In genomic region chr19:1019980-1020867, GRCh38 we compare ENCODE assay signal across 7 cellular contexts. TPM values are rescaled to one million over a fixed set of nuclear protein-coding genes. Genes with fewer than 3 reads are reported as not detected.
DNase-seq lines count a peak whose midpoint lies in the region; ATAC-seq, FAIRE-seq and TF ChIP-seq lines count a peak whose summit lies in the region.
"Had no signal": no experiment of that assay in that cellular context is flagged by ENCODE, and none has a peak within 500 bp of the region (broad histone marks: within the 10 kb centered on the region; RNA-seq: fewer than 3 reads in every experiment).

No MANE protein-coding gene starts in this region.

- H3K27me3 ChIP-seq in HUES64 (ENCODE audit: insufficient read depth, low read length) (no peaks in the 10 kb centered on the region), GM12878 (replicated peaks in 1 of 2; ENCODE audit: control insufficient read depth in 2 of 2, insufficient read depth in 2 of 2, low read length in 1 of 2) (no peaks in the 10 kb centered on the region)

- peak overlapping the region; percentile 93 to 99 for H3K27ac Mint-ChIP-seq in natural killer cell treated with Interleukin-12 subunit alpha and Interleukin-12 subunit beta and Interleukin-15 and Interleukin-18, amount 100 ng/mL, for 72 hours

- H3K4me3 ChIP-seq in HUES64 (ENCODE audit: low read length) = peak overlapping the region; percentile 85
- peak overlapping the region; percentile 83 for H3K4me3 ChIP-seq in GM12878

- peak overlapping the region; percentile 48 for H3K4me2 ChIP-seq in GM12878 (ENCODE audit: control insufficient read depth, insufficient read depth)

- FAIRE-seq in GM12878 (lab: Jason Lieb, UNC) = no peak
- no peak for FAIRE-seq in frontal cortex (lab: Jason Lieb, UNC)
- no peak for FAIRE-seq in urothelium cell line (lab: Jason Lieb, UNC)

- TF ChIP-seq EP300 in GM12878 (IDR thresholded peaks at IDR 0.05; ENCODE audit: borderline replicate concordance in 1 of 2, control insufficient read depth in 1 of 2, low read depth in 2 of 2, low read length in 2 of 2) = no peak

- H3K27ac ChIP-seq in HUES64 (ENCODE audit: low read depth, low read length) (peak overlapping the region; percentile 41), GM12878 (ENCODE audit: control insufficient read depth, insufficient read depth) (peak overlapping the region; percentile 99)

- intact Hi-C loops in GM12878 (cut with micrococcal nuclease; ENCODE audit: unreplicated experiment) = loop anchor here (2.0 kb wide), 1 partner anchor 83 kb away; the partner anchor contains the start of gene GPX4

- H3K36me3 Mint-ChIP-seq in natural killer cell treated with Interleukin-12 subunit alpha and Interleukin-12 subunit beta and Interleukin-15 and Interleukin-18, amount 100 ng/mL, for 72 hours = no peaks in the 10 kb centered on the region

- H3K4me3 Mint-ChIP-seq in natural killer cell treated with Interleukin-12 subunit alpha and Interleukin-12 subunit beta and Interleukin-15 and Interleukin-18, amount 100 ng/mL, for 72 hours = peak overlapping the region; percentile 99

- H3K9me3 ChIP-seq in HUES64 (ENCODE audit: insufficient read depth, low read depth, low read length) = no peaks in the 10 kb centered on the region
- no peaks in the 10 kb centered on the region for H3K9me3 ChIP-seq in GM12878 (replicated peaks; ENCODE audit: control insufficient read depth, insufficient read depth, low read length)

- H3K36me3 ChIP-seq in HUES64 (ENCODE audit: insufficient read depth, low read length) (peaks cover 5% of the 10 kb centered on the region; the same call in 1 of the 2 replicates), GM12878 (ENCODE audit: control insufficient read depth in 2 of 2, insufficient read depth in 2 of 2, low read length in 1 of 2) (no peaks in the 10 kb centered on the region; a peak in 1 of 4 replicates)

- TF ChIP-seq RAD21 in GM12878 (IDR thresholded peaks at IDR 0.05; ENCODE audit: insufficient read depth, low read depth, low read length) = no peak

- H3K79me2 ChIP-seq in GM12878 (ENCODE audit: control insufficient read depth, insufficient read depth, low read length) = peaks cover 58% of the 10 kb centered on the region

- RAD21 ChIA-PET in GM12878 (lab: Charles Lee; ENCODE audit: unreplicated experiment) = interaction anchor here (0.6 to 1.4 kb wide), 5 partner anchors 8 to 69 kb away, joined by 3 to 4 read pairs (median 3); partner anchors contain the start of gene WDR18

- peak; percentile 2; the same call in 2 of the 3 replicates for ATAC-seq in GM12878
- ATAC-seq in natural killer cell treated with Interleukin-12 subunit alpha and Interleukin-12 subunit beta and Interleukin-15 and Interleukin-18, amount 100 ng/mL, for 72 hours = no peak

- peaks cover 23 to 28% of the 10 kb centered on the region in 2 donors for H3K4me1 Mint-ChIP-seq in natural killer cell treated with Interleukin-12 subunit alpha and Interleukin-12 subunit beta and Interleukin-15 and Interleukin-18, amount 100 ng/mL, for 72 hours (ENCODE audit: low read depth in 2 of 2)

- 5% methylated on average over 60 of the region's 60 CpGs for WGBS in HUES64
- WGBS in GM12878 (ENCODE audit: insufficient coverage, insufficient replicate concordance, low lambda C conversion rate, missing lambda C conversion rate) = 1% methylated on average over 59 of the region's 60 CpGs

- H3K4me1 ChIP-seq in HUES64 (ENCODE audit: insufficient read depth, low read length) = peaks cover 14% of the 10 kb centered on the region; the same call in 1 of the 2 replicates
- H3K4me1 ChIP-seq in GM12878 (ENCODE audit: control insufficient read depth, insufficient read depth, low read length) = peaks cover 32% of the 10 kb centered on the region

- H3K27me3 Mint-ChIP-seq in natural killer cell treated with Interleukin-12 subunit alpha and Interleukin-12 subunit beta and Interleukin-15 and Interleukin-18, amount 100 ng/mL, for 72 hours = no peaks in the 10 kb centered on the region

- peaks cover 6% of the 10 kb centered on the region; the same call in 1 of the 2 replicates for H4K20me1 ChIP-seq in GM12878 (ENCODE audit: control insufficient read depth, insufficient read depth)

- DNase-seq in GM12878 (ENCODE audit: low read depth, low spot score) = no peak
- DNase-seq in natural killer cell treated with Interleukin-12 subunit alpha and Interleukin-12 subunit beta and Interleukin-15 and Interleukin-18, amount 100 ng/mL, for 72 hours (ENCODE audit: low spot score) = no peak
- DNase-seq in NCI-H1417 treated with DMSO at 0.1 percent for 48 hours (lab: John Stamatoyannopoulos, UW) = no peak
- DNase-seq in frontal cortex (ENCODE audit: low spot score in 2 of 2) = no peak
- DNase-seq in urothelium cell line (ENCODE audit: low spot score) = no peak

- no TSS peak for BruUV-seq in GM12878 (replicated peaks; lab: Mats Ljungman, UMichigan)

- in situ Hi-C loops in GM12878 (cut with MboI) = no loop called here

- POLR2A ChIA-PET in GM12878 (lab: Charles Lee) = interaction anchor here (0.7 to 1.7 kb wide), 10 partner anchors 8 to 223 kb away, joined by 3 to 9 read pairs (median 3); partner anchors contain the start of genes ARHGAP45 and WDR18

- TF ChIP-seq CTCF in GM12878 (IDR thresholded peaks at IDR 0.05 in 2 of 3, conservative IDR thresholded peaks at IDR 0.05 in 1 of 3; ENCODE audit: control insufficient read depth in 2 of 3, extremely low read depth in 1 of 3, insufficient read depth in 1 of 3, low read depth in 3 of 3, low read length in 3 of 3) = no peak

- CTCF ChIA-PET in GM12878 (lab: Yijun Ruan, JAX) = interaction anchor here (0.6 to 1.9 kb wide), 4 partner anchors 36 to 249 kb away, joined by 3 to 6 read pairs (median 5); partner anchors contain the start of genes CIRBP and WDR18

- SMC1A ChIA-PET in GM12878 (lab: Charles Lee; ENCODE audit: uncharacterized antibody, unreplicated experiment) = interaction anchor here (0.5 to 2.0 kb wide), 5 partner anchors 7 to 113 kb away, joined by 3 to 8 read pairs (median 4); partner anchors contain the start of gene WDR18

- H3K9ac ChIP-seq in HUES64 (ENCODE audit: low read depth, low read length) = peak overlapping the region; percentile 80
- peak overlapping the region; percentile 94 for H3K9ac ChIP-seq in GM12878 (ENCODE audit: control insufficient read depth, insufficient read depth, low read length)

- H3K9me3 Mint-ChIP-seq in natural killer cell treated with Interleukin-12 subunit alpha and Interleukin-12 subunit beta and Interleukin-15 and Interleukin-18, amount 100 ng/mL, for 72 hours = no peaks in the 10 kb centered on the region

- H2AFZ ChIP-seq in GM12878 (ENCODE audit: control insufficient read depth, low read depth, low read length) = no peak overlapping the region

- TF ChIP-seq POLR2A in GM12878 (IDR thresholded peaks at IDR 0.05; ENCODE audit: low read depth, low read length) = no peak; the same call in 1 of the 2 replicates

RNA-seq across cellular contexts. Expression of gene TMEM259, which starts 0.7 kb away (rescaled TPM):
- 77.5 TPM for polyA plus RNA-seq in HUES64 (2013, experiment 1 of 2)
- 85.2 TPM for polyA plus RNA-seq in HUES64 (2013, experiment 2 of 2)
- total RNA-seq in GM12878 (2013; cell fraction: nucleolus; rRNA removed) = 180 and 203 TPM in 2 replicates
- 120 and 143 TPM in 2 replicates for total RNA-seq in GM12878 (2014; rRNA removed)
- 28.6 and 32.3 TPM in 2 replicates for total RNA-seq in GM12878 (2014; rRNA removed; fragmentation: Illumina TruSeq; extraction: Trizol)
- total RNA-seq in GM12878 (2021) = 144 and 155 TPM in 2 replicates
- 27.3 TPM for polyA plus RNA-seq in GM12878 (2011; ENCODE audit: low read depth)
- 35.7 and 77.7 TPM in 2 replicates for polyA plus RNA-seq in GM12878 (2011; rRNA removed)
- 90.0 and 162 TPM in 2 replicates for polyA plus RNA-seq in GM12878 (2011; cell fraction: cytosol; rRNA removed)
- 970 and 990 TPM in 2 replicates for polyA plus RNA-seq in GM12878 (2011; cell fraction: nucleus; rRNA removed)
- polyA plus RNA-seq in GM12878 (2012) = 108 and 115 TPM in 2 replicates
- polyA plus RNA-seq in GM12878 (2014; fragmentation: Illumina TruSeq; extraction: Trizol) = 10.5 and 33.2 TPM in 2 replicates
- under 1 TPM; 0.43 to 0.86 TPM for polyA plus RNA-seq in GM12878 (2014; fragmentation: Nextera tagmentation; extraction: Ambion mirVana)
- 184 and 247 TPM in 2 replicates for polyA plus RNA-seq in GM12878 (2014; rRNA removed)
- 10 to 100 TPM; 54.4 to 69.6 TPM for polyA plus RNA-seq in GM12878 (2016; fragmentation: Nextera tagmentation; extraction: Ambion mirVana)
- 44.8 and 49.7 TPM in 2 replicates for polyA minus RNA-seq in GM12878 (2011; rRNA and poly(A)+ RNA removed)
- 18.7 and 26.3 TPM in 2 replicates for polyA minus RNA-seq in GM12878 (2011; cell fraction: cytosol; rRNA and poly(A)+ RNA removed)
- 57.7 and 78.5 TPM in 2 replicates for polyA minus RNA-seq in GM12878 (2011; cell fraction: nucleus; rRNA and poly(A)+ RNA removed)
- total RNA-seq in natural killer cell treated with Interleukin-12 subunit alpha and Interleukin-12 subunit beta and Interleukin-15 and Interleukin-18, amount 100 ng/mL, for 72 hours = 100 to 1,000 TPM; 150 to 267 TPM
- total RNA-seq in frontal cortex = 29.3 TPM

RNA-seq across cellular contexts. Expression of gene RNU6-2, which starts 1.1 kb away (rescaled TPM):
- under 0.01 TPM for polyA plus RNA-seq in HUES64 (2013, experiment 1 of 2)
- polyA plus RNA-seq in HUES64 (2013, experiment 2 of 2) = under 0.01 TPM
- total RNA-seq in GM12878 (2013; cell fraction: nucleolus; rRNA removed) = not detected in 2 replicates
- total RNA-seq in GM12878 (2014; rRNA removed) (not detected in 2 replicates), GM12878 (2014; rRNA removed; fragmentation: Illumina TruSeq; extraction: Trizol) (not detected in 2 replicates), GM12878 (2021) (not detected in 2 replicates), frontal cortex (not detected)
- not detected for polyA plus RNA-seq in GM12878 (2011; ENCODE audit: low read depth)
- polyA plus RNA-seq in GM12878 (2011; rRNA removed) (not detected in 2 replicates), GM12878 (2014; fragmentation: Illumina TruSeq; extraction: Trizol) (not detected in 2 replicates), GM12878 (2014; fragmentation: Nextera tagmentation; extraction: Ambion mirVana) (not detected), GM12878 (2014; rRNA removed) (not detected in 2 replicates), GM12878 (2016; fragmentation: Nextera tagmentation; extraction: Ambion mirVana) (not detected)
- polyA plus RNA-seq in GM12878 (2011; cell fraction: cytosol; rRNA removed) = not detected in 2 replicates
- polyA plus RNA-seq in GM12878 (2011; cell fraction: nucleus; rRNA removed) = not detected in 2 replicates
- not detected in 2 replicates for polyA plus RNA-seq in GM12878 (2012)
- 1,322 TPM in 1 of 2 replicates, not detected in the other for polyA minus RNA-seq in GM12878 (2011; rRNA and poly(A)+ RNA removed)
- polyA minus RNA-seq in GM12878 (2011; cell fraction: cytosol; rRNA and poly(A)+ RNA removed) = not detected in 2 replicates
- under 0.01 TPM in 1 of 2 replicates, not detected in the other for polyA minus RNA-seq in GM12878 (2011; cell fraction: nucleus; rRNA and poly(A)+ RNA removed)
- not detected for total RNA-seq in natural killer cell treated with Interleukin-12 subunit alpha and Interleukin-12 subunit beta and Interleukin-15 and Interleukin-18, amount 100 ng/mL, for 72 hours
- polyA plus RNA-seq: adipose tissue had no signal

RNA-seq across cellular contexts. Expression of gene CNN2, which starts 6.2 kb away (rescaled TPM):
- polyA plus RNA-seq in HUES64 (2013, experiment 1 of 2) = 281 TPM
- 262 TPM for polyA plus RNA-seq in HUES64 (2013, experiment 2 of 2)
- 28.5 and 30.8 TPM in 2 replicates for total RNA-seq in GM12878 (2013; cell fraction: nucleolus; rRNA removed)
- total RNA-seq in GM12878 (2014; rRNA removed) (154 and 195 TPM in 2 replicates), GM12878 (2014; rRNA removed; fragmentation: Illumina TruSeq; extraction: Trizol) (95.8 and 115 TPM in 2 replicates), GM12878 (2021) (289 and 311 TPM in 2 replicates), frontal cortex (8.2 TPM)
- polyA plus RNA-seq in GM12878 (2011; ENCODE audit: low read depth) = 64.3 TPM
- polyA plus RNA-seq in GM12878 (2011; rRNA removed) (28.6 and 54.2 TPM in 2 replicates), GM12878 (2014; fragmentation: Illumina TruSeq; extraction: Trizol) (60.1 and 168 TPM in 2 replicates), GM12878 (2014; fragmentation: Nextera tagmentation; extraction: Ambion mirVana) (10 to 100 TPM; 34.7 to 42.5 TPM), GM12878 (2014; rRNA removed) (177 and 213 TPM in 2 replicates), GM12878 (2016; fragmentation: Nextera tagmentation; extraction: Ambion mirVana) (100 to 1,000 TPM; 269 to 273 TPM)
- polyA plus RNA-seq in GM12878 (2011; cell fraction: cytosol; rRNA removed) = 104 and 118 TPM in 2 replicates
- 80.2 and 133 TPM in 2 replicates for polyA plus RNA-seq in GM12878 (2011; cell fraction: nucleus; rRNA removed)
- polyA plus RNA-seq in GM12878 (2012) = 117 and 149 TPM in 2 replicates
- 71.8 and 98.5 TPM in 2 replicates for polyA minus RNA-seq in GM12878 (2011; rRNA and poly(A)+ RNA removed)
- polyA minus RNA-seq in GM12878 (2011; cell fraction: cytosol; rRNA and poly(A)+ RNA removed) = 91.4 and 128 TPM in 2 replicates
- polyA minus RNA-seq in GM12878 (2011; cell fraction: nucleus; rRNA and poly(A)+ RNA removed) = 14.9 and 31.0 TPM in 2 replicates
- 100 to 1,000 TPM; 119 to 141 TPM for total RNA-seq in natural killer cell treated with Interleukin-12 subunit alpha and Interleukin-12 subunit beta and Interleukin-15 and Interleukin-18, amount 100 ng/mL, for 72 hours

RNA-seq across cellular contexts. Expression of gene ABCA7, which starts 19.7 kb away (rescaled TPM):
- polyA plus RNA-seq in HUES64 (2013, experiment 1 of 2) = 5.0 TPM
- 7.0 TPM for polyA plus RNA-seq in HUES64 (2013, experiment 2 of 2)
- total RNA-seq in GM12878 (2013; cell fraction: nucleolus; rRNA removed) = 50.3 and 55.4 TPM in 2 replicates
- total RNA-seq in GM12878 (2014; rRNA removed) (14.9 and 18.1 TPM in 2 replicates), GM12878 (2014; rRNA removed; fragmentation: Illumina TruSeq; extraction: Trizol) (5.6 and 7.6 TPM in 2 replicates), GM12878 (2021) (38.7 and 49.5 TPM in 2 replicates), frontal cortex (2.0 TPM)
- polyA plus RNA-seq in GM12878 (2011; ENCODE audit: low read depth) = 16.4 TPM
- polyA plus RNA-seq in GM12878 (2011; rRNA removed) (3.3 and 5.5 TPM in 2 replicates), GM12878 (2014; fragmentation: Illumina TruSeq; extraction: Trizol) (4.6 and 11.4 TPM in 2 replicates), GM12878 (2014; fragmentation: Nextera tagmentation; extraction: Ambion mirVana) (1 to 10 TPM; 1.0 to 2.9 TPM), GM12878 (2014; rRNA removed) (26.9 and 36.5 TPM in 2 replicates), GM12878 (2016; fragmentation: Nextera tagmentation; extraction: Ambion mirVana) (10 to 100 TPM; 22.0 to 22.1 TPM)
- polyA plus RNA-seq in GM12878 (2011; cell fraction: cytosol; rRNA removed) = 7.0 and 10.0 TPM in 2 replicates
- 81.6 and 107 TPM in 2 replicates for polyA plus RNA-seq in GM12878 (2011; cell fraction: nucleus; rRNA removed)
- polyA plus RNA-seq in GM12878 (2012) = 15.2 and 21.6 TPM in 2 replicates
- 4.3 and 9.4 TPM in 2 replicates for polyA minus RNA-seq in GM12878 (2011; rRNA and poly(A)+ RNA removed)
- polyA minus RNA-seq in GM12878 (2011; cell fraction: cytosol; rRNA and poly(A)+ RNA removed) = 5.8 and 7.9 TPM in 2 replicates
- polyA minus RNA-seq in GM12878 (2011; cell fraction: nucleus; rRNA and poly(A)+ RNA removed) = 24.3 and 39.7 TPM in 2 replicates
- total RNA-seq in natural killer cell treated with Interleukin-12 subunit alpha and Interleukin-12 subunit beta and Interleukin-15 and Interleukin-18, amount 100 ng/mL, for 72 hours = 10 to 100 TPM; 53.7 to 69.9 TPM

RNA-seq across cellular contexts. Expression of gene GRIN3B, which starts 20.0 kb away (rescaled TPM):
- not detected for polyA plus RNA-seq in HUES64 (2013, experiment 1 of 2)
- 0.19 TPM for polyA plus RNA-seq in HUES64 (2013, experiment 2 of 2)
- total RNA-seq in GM12878 (2013; cell fraction: nucleolus; rRNA removed) = 0.15 and 0.17 TPM in 2 replicates
- total RNA-seq in GM12878 (2014; rRNA removed) (not detected in 2 replicates), GM12878 (2014; rRNA removed; fragmentation: Illumina TruSeq; extraction: Trizol) (not detected in 2 replicates), GM12878 (2021) (0.15 TPM in 1 of 2 replicates, not detected in the other), frontal cortex (under 0.01 TPM)
- polyA plus RNA-seq in GM12878 (2011; ENCODE audit: low read depth) = not detected
- polyA plus RNA-seq in GM12878 (2011; rRNA removed) (not detected in 2 replicates), GM12878 (2014; fragmentation: Illumina TruSeq; extraction: Trizol) (not detected in 2 replicates), GM12878 (2014; fragmentation: Nextera tagmentation; extraction: Ambion mirVana) (not detected), GM12878 (2014; rRNA removed) (not detected in 2 replicates), GM12878 (2016; fragmentation: Nextera tagmentation; extraction: Ambion mirVana) (not detected)
- polyA plus RNA-seq in GM12878 (2011; cell fraction: cytosol; rRNA removed) = 0.20 TPM in 1 of 2 replicates, not detected in the other
- polyA plus RNA-seq in GM12878 (2011; cell fraction: nucleus; rRNA removed) = 0.04 and 0.10 TPM in 2 replicates
- polyA plus RNA-seq in GM12878 (2012) = 0.11 and 0.26 TPM in 2 replicates
- polyA minus RNA-seq in GM12878 (2011; rRNA and poly(A)+ RNA removed) = not detected in 2 replicates
- not detected in 2 replicates for polyA minus RNA-seq in GM12878 (2011; cell fraction: cytosol; rRNA and poly(A)+ RNA removed)
- polyA minus RNA-seq in GM12878 (2011; cell fraction: nucleus; rRNA and poly(A)+ RNA removed) = not detected in 2 replicates
- not detected for total RNA-seq in natural killer cell treated with Interleukin-12 subunit alpha and Interleukin-12 subunit beta and Interleukin-15 and Interleukin-18, amount 100 ng/mL, for 72 hours
